Comparison of ENCODE assay signal across 8 cellular contexts in the genomic region with DNA sequence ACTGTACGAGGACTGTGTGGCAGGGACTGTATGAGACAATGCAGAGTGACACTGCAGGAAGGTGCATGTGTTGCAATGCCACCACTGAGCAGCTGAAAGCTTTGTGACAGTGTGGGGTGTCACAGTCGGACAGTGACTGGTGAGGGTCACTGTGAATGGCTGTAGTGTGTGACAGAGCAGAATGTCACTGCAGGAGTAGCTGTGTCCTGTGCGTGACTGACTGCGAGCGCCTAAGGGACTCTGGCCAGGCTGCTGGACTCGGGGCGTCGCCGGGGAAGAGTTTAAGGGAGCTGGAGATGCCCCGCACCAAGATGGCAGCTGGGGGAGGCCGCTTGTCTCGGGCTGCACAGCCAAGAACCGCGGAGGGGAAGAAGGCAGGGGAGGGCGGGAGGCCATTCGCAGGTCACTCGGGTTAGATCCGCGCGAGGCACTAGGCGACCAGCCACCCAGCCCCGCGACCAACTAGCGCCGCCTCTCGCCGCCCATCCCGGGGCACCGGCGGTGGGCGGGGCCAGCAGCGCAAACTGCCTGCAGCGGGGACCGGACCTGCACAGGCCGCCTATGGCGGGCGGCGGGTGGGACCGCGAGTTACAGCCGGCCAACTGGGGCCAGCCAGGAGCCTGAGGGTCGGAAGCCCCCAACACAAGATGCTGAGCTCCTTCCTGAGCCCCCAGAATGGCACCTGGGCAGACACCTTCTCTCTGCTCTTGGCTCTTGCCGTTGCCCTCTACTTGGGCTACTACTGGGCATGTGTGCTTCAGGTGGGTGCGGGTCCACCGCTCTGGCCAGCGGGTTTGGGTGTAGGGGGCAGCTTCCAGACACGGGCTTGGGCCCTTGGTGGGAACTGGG. TPM values are rescaled to one million over a fixed set of nuclear protein-coding genes. Genes with fewer than 3 reads are reported as not detected.
A peak's percentile ranks its signal among the peaks of the same experiment; 100 is the strongest.
DNase-seq lines count a peak whose midpoint lies in the region; ATAC-seq, FAIRE-seq and TF ChIP-seq lines count a peak whose summit lies in the region.

A gene (plus strand): TSS at position 514 of the 849 bp plus-strand sequence. CDS start 134 bp downstream, at position 648.

- no peak for FAIRE-seq in GM12878 (lab: Jason Lieb, UNC)

- RAD21 ChIA-PET in GM12878 (lab: Charles Lee; ENCODE audit: unreplicated experiment): interaction anchor here (0.9 to 1.7 kb wide), 3 partner anchors 35 to 95 kb away, joined by 3 to 4 read pairs (median 3); no protein-coding TSS in a partner anchor

- POLR2A ChIA-PET in GM12878 (lab: Charles Lee): interaction anchor here (0.6 to 1.3 kb wide), 3 partner anchors 10 to 78 kb away, joined by 3 to 5 read pairs (median 4); no protein-coding TSS in a partner anchor

- peak in 1 of 3 experiments; percentile 11; a peak in 1 of 6 replicates for TF ChIP-seq CTCF in GM12878 (IDR thresholded peaks at IDR 0.05 in 2 of 3, conservative IDR thresholded peaks at IDR 0.05 in 1 of 3; ENCODE audit: control insufficient read depth in 2 of 3, extremely low read depth in 1 of 3, insufficient read depth in 1 of 3, low read depth in 3 of 3, low read length in 3 of 3)
- no peak for TF ChIP-seq CTCF in gastrocnemius medialis (IDR thresholded peaks at IDR 0.05 in 4 of 5, conservative IDR thresholded peaks at IDR 0.05 in 1 of 5)

- 18% methylated on average over 30 of the region's 47 CpGs for WGBS in GM12878 (ENCODE audit: insufficient coverage, insufficient replicate concordance, low lambda C conversion rate, missing lambda C conversion rate)

- H3K4me2 ChIP-seq in GM12878 (ENCODE audit: control insufficient read depth, insufficient read depth): peak within 1 kb of the TSS; percentile 95

- peaks cover 6% of the 10 kb centered on the region; the same call in 1 of the 2 replicates for H3K4me1 ChIP-seq in HUES48 (ENCODE audit: control insufficient read depth, insufficient read depth, low read length)
- peaks cover 5% of the 10 kb centered on the region; the same call in 1 of the 2 replicates for H3K4me1 ChIP-seq in GM12878 (ENCODE audit: control insufficient read depth, insufficient read depth, low read length)
- H3K4me1 ChIP-seq in gastrocnemius medialis: peaks cover 16 to 27% of the 10 kb centered on the region in 2 donors

- SMC1A ChIA-PET in GM12878 (lab: Charles Lee; ENCODE audit: uncharacterized antibody, unreplicated experiment): interaction anchor here (1.6 to 1.7 kb wide), 3 partner anchors 10 to 156 kb away, joined by 5 to 7 read pairs (median 6); no protein-coding TSS in a partner anchor

- no peaks in the 10 kb centered on the region for H4K20me1 ChIP-seq in GM12878 (ENCODE audit: control insufficient read depth, insufficient read depth)

- no peaks in the 10 kb centered on the region for H3K9me3 ChIP-seq in HUES48 (ENCODE audit: control insufficient read depth, insufficient read depth, low read length)
- no peaks in the 10 kb centered on the region for H3K9me3 ChIP-seq in GM12878 (replicated peaks; ENCODE audit: control insufficient read depth, insufficient read depth, low read length)
- H3K9me3 ChIP-seq in gastrocnemius medialis: no peaks in the 10 kb centered on the region

- no peak within 1 kb of the TSS for H3K27ac ChIP-seq in HUES48 (ENCODE audit: low read depth, low read length)
- no peak within 1 kb of the TSS for H3K27ac ChIP-seq in GM12878 (ENCODE audit: control insufficient read depth, insufficient read depth)
- peak within 1 kb of the TSS; percentile 83 to 93 (median 86) for H3K27ac ChIP-seq in gastrocnemius medialis

- in situ Hi-C loops in GM12878 (cut with MboI) (no loop called here), gastrocnemius medialis (cut with MboI; ENCODE audit: low sequenced_read_pairs in 4 of 4) (no loop called here)

- no peaks in the 10 kb centered on the region for H3K79me2 ChIP-seq in GM12878 (ENCODE audit: control insufficient read depth, insufficient read depth, low read length)

- peak within 1 kb of the TSS; percentile 95 for H2AFZ ChIP-seq in GM12878 (ENCODE audit: control insufficient read depth, low read depth, low read length)

- TF ChIP-seq EP300 in GM12878 (IDR thresholded peaks at IDR 0.05; ENCODE audit: borderline replicate concordance in 1 of 2, control insufficient read depth in 1 of 2, low read depth in 2 of 2, low read length in 2 of 2): no peak

- TF ChIP-seq POLR2A in GM12878 (IDR thresholded peaks at IDR 0.05; ENCODE audit: low read depth, low read length) (peak; percentile 69), gastrocnemius medialis (IDR thresholded peaks at IDR 0.05) (peak; percentile 56 to 71)

- no peaks in the 10 kb centered on the region for H3K36me3 ChIP-seq in HUES48 (ENCODE audit: control insufficient read depth, insufficient read depth, low read length)
- H3K36me3 ChIP-seq in GM12878 (ENCODE audit: control insufficient read depth in 2 of 2, insufficient read depth in 2 of 2, low read length in 1 of 2): no peaks in the 10 kb centered on the region
- no peaks in the 10 kb centered on the region for H3K36me3 ChIP-seq in gastrocnemius medialis

- H3K9ac ChIP-seq in HUES48 (ENCODE audit: low read depth, low read length) (peak within 1 kb of the TSS; percentile 3; the same call in 1 of the 2 replicates), GM12878 (ENCODE audit: control insufficient read depth, insufficient read depth, low read length) (no peak within 1 kb of the TSS)

- H3K4me3 ChIP-seq in HUES48 (ENCODE audit: low read depth, low read length) (peak within 1 kb of the TSS; percentile 72), GM12878 (peak within 1 kb of the TSS; percentile 62; the same call in 1 of the 2 replicates), iPS-11a (ENCODE audit: low read depth, low read length) (peak within 1 kb of the TSS; percentile 67), gastrocnemius medialis (peak within 1 kb of the TSS; percentile 65 to 80 (median 70))

- DNase-seq in COR-L47 (lab: John Stamatoyannopoulos, UW) (peak; percentile 8), T-helper 9 cell (peak; percentile 56), GM12878 (ENCODE audit: low read depth, low spot score) (no peak), gastrocnemius medialis (peak; percentile 57 to 76)

- H3K27me3 ChIP-seq in HUES48 (ENCODE audit: control insufficient read depth, insufficient read depth, low read length): peaks cover 59% of the 10 kb centered on the region
- peaks cover 6 to 8% of the 10 kb centered on the region in 2 experiments for H3K27me3 ChIP-seq in GM12878 (replicated peaks in 1 of 2; ENCODE audit: control insufficient read depth in 2 of 2, insufficient read depth in 2 of 2, low read length in 1 of 2)
- H3K27me3 ChIP-seq in gastrocnemius medialis: no peaks in the 10 kb centered on the region

- ATAC-seq in GM12878: peak; percentile 89
- peak; percentile 57 to 83 for ATAC-seq in gastrocnemius medialis
- no peak for ATAC-seq in GM19351 (IDR thresholded peaks at IDR 0.05; ENCODE audit: unreplicated experiment)
- ATAC-seq in HG03521 (IDR thresholded peaks at IDR 0.05; ENCODE audit: unreplicated experiment): no peak

- TF ChIP-seq RAD21 in GM12878 (IDR thresholded peaks at IDR 0.05; ENCODE audit: insufficient read depth, low read depth, low read length): no peak

- BruUV-seq in GM12878 (replicated peaks; lab: Mats Ljungman, UMichigan): no TSS peak

- CTCF ChIA-PET in GM12878 (lab: Yijun Ruan, JAX): interaction anchor here (0.8 to 1.4 kb wide), 4 partner anchors 26 to 162 kb away, joined by 3 to 5 read pairs (median 4); no protein-coding TSS in a partner anchor

- intact Hi-C loops in GM12878 (cut with micrococcal nuclease; ENCODE audit: unreplicated experiment) (no loop called here), gastrocnemius medialis (cut with DNase I; ENCODE audit: low total_unique reads) (loop anchor here (5.0 kb wide), 1 partner anchor 159 kb away; a partner anchor contains a TSS)

TF ChIP-seq in GM12878, 131 proteins besides CTCF, POLR2A, EP300 and RAD21 (continues in another document):
- TF ChIP-seq NR2C1 (IDR thresholded peaks at IDR 0.05) (0 out of 2 replicates have a peak, but pooled peaks have one; percentile 3), TARDBP (IDR thresholded peaks at IDR 0.05; ENCODE audit: borderline replicate concordance) (no peak)

RNA-seq across cellular contexts. Expression of the gene that starts here (rescaled TPM):
- 0.15 and 0.23 TPM in 2 replicates for total RNA-seq in GM12878 (2013; cell fraction: nucleolus; rRNA removed)
- total RNA-seq in GM12878 (2014; rRNA removed) (not detected in 2 replicates), GM12878 (2014; rRNA removed; fragmentation: Illumina TruSeq; extraction: Trizol) (0.14 and 0.18 TPM in 2 replicates), GM12878 (2021) (0.29 TPM in 1 of 2 replicates, not detected in the other), gastrocnemius medialis (1 to 10 TPM in 3 of 4 donors, under 1 TPM in 1; 0.61 to 2.3 (median 1.2) TPM)
- 0.22 TPM for polyA plus RNA-seq in GM12878 (2011; ENCODE audit: low read depth)
- polyA plus RNA-seq in GM12878 (2011; rRNA removed) (0.14 TPM in 1 of 2 replicates, not detected in the other), GM12878 (2014; fragmentation: Illumina TruSeq; extraction: Trizol) (0.04 TPM in 1 of 2 replicates, not detected in the other), GM12878 (2014; fragmentation: Nextera tagmentation; extraction: Ambion mirVana) (under 1 TPM; 0.16 to 0.35 TPM), GM12878 (2014; rRNA removed) (0.09 and 0.32 TPM in 2 replicates), GM12878 (2016; fragmentation: Nextera tagmentation; extraction: Ambion mirVana) (under 1 TPM; 0.19 to 0.21 TPM)
- polyA plus RNA-seq in GM12878 (2011; cell fraction: cytosol; rRNA removed): 0.07 TPM in 1 of 2 replicates, not detected in the other
- 0.09 TPM in 1 of 2 replicates, not detected in the other for polyA plus RNA-seq in GM12878 (2011; cell fraction: nucleus; rRNA removed)
- 0.42 and 0.72 TPM in 2 replicates for polyA plus RNA-seq in GM12878 (2012)
- polyA minus RNA-seq in GM12878 (2011; rRNA and poly(A)+ RNA removed): not detected in 2 replicates
- not detected in 2 replicates for polyA minus RNA-seq in GM12878 (2011; cell fraction: cytosol; rRNA and poly(A)+ RNA removed)
- polyA minus RNA-seq in GM12878 (2011; cell fraction: nucleus; rRNA and poly(A)+ RNA removed): 0.10 TPM in 1 of 2 replicates, not detected in the other

Comparison
In these comparisons a context has a peak if more than half of its experiments do, and no peak if none do; other contexts are left out.
1. Peak in ATAC-seq, H3K4me3 ChIP-seq and H3K4me2 ChIP-seq in GM12878; RNA of the gene not detected or under 1 TPM.
2. H3K27ac ChIP-seq: peak in gastrocnemius medialis (4 of 4); none in HUES48 (single experiment) and GM12878 (single experiment).
3. ATAC-seq: peak in gastrocnemius medialis (2 of 2); none in GM19351 (single experiment) and HG03521 (single experiment).
4. Peak in every context shown above with its lines, with median percentiles within 50 percentile points of each other: H3K4me3 ChIP-seq.